ENCODE assay signal across 15 cellular contexts in genomic region chr12:59396941-59397340, GRCh38.
DNase-seq lines count a peak whose midpoint lies in the region; ATAC-seq lines count a peak whose summit lies in the region.
"Had no signal": no experiment of that assay in that cellular context is flagged by ENCODE, and none has a peak within 500 bp of the region (broad histone marks: within the 10 kb centered on the region; RNA-seq: fewer than 3 reads in every experiment).

No MANE protein-coding gene starts in this region.

- H3K4me3 Mint-ChIP-seq in activated CD4-positive, alpha-beta memory T cell treated with anti-CD3 and anti-CD28 coated beads, Interleukin-2, amount 10 ng/mL, durations not matched to agents 7 days and 5 days: no peak overlapping the region
- H3K4me3 Mint-ChIP-seq: CD4-positive, alpha-beta memory T cell had no signal

- no peaks in the 10 kb centered on the region for H3K9me3 Mint-ChIP-seq in activated CD4-positive, alpha-beta memory T cell treated with anti-CD3 and anti-CD28 coated beads, Interleukin-2, amount 10 ng/mL, durations not matched to agents 7 days and 5 days

- CTCF ChIA-PET in activated CD4-positive, alpha-beta memory T cell treated with anti-CD3 and anti-CD28 coated beads, Interleukin-2, amount 10 ng/mL, durations not matched to agents 7 days and 5 days (lab: Charles Lee): no interaction called here

- peaks cover 11% of the 10 kb centered on the region for H3K27me3 Mint-ChIP-seq in activated CD4-positive, alpha-beta memory T cell treated with anti-CD3 and anti-CD28 coated beads, Interleukin-2, amount 10 ng/mL, durations not matched to agents 7 days and 5 days
- H3K27me3 Mint-ChIP-seq: CD4-positive, alpha-beta memory T cell had no signal

- intact Hi-C loops in left colon (cut with DNase I, micrococcal nuclease): no loop called here

- H3K36me3 Mint-ChIP-seq in activated CD4-positive, alpha-beta memory T cell treated with anti-CD3 and anti-CD28 coated beads, Interleukin-2, amount 10 ng/mL, durations not matched to agents 7 days and 5 days (ENCODE audit: low read depth): no peaks in the 10 kb centered on the region
- H3K36me3 Mint-ChIP-seq: CD4-positive, alpha-beta memory T cell had no signal

- no peak overlapping the region for H3K27ac Mint-ChIP-seq in activated CD4-positive, alpha-beta memory T cell treated with anti-CD3 and anti-CD28 coated beads, Interleukin-2, amount 10 ng/mL, durations not matched to agents 7 days and 5 days
- H3K27ac Mint-ChIP-seq: CD4-positive, alpha-beta memory T cell had no signal

- no peaks in the 10 kb centered on the region for H3K4me1 Mint-ChIP-seq in activated CD4-positive, alpha-beta memory T cell treated with anti-CD3 and anti-CD28 coated beads, Interleukin-2, amount 10 ng/mL, durations not matched to agents 7 days and 5 days
- H3K4me1 Mint-ChIP-seq: CD4-positive, alpha-beta memory T cell had no signal

- ATAC-seq in left colon: peak; percentile 23

- POLR2A ChIA-PET in activated CD4-positive, alpha-beta memory T cell treated with anti-CD3 and anti-CD28 coated beads, Interleukin-2, amount 10 ng/mL, durations not matched to agents 7 days and 5 days (lab: Charles Lee): no interaction called here

- DNase-seq in H4 (ENCODE audit: low spot score): peak; percentile 9
- peak; percentile 17 for DNase-seq in NCI-H226
- DNase-seq in left colon: no peak
- DNase-seq in activated CD4-positive, alpha-beta memory T cell treated with anti-CD3 and anti-CD28 coated beads, Interleukin-2, amount 10 ng/mL, durations not matched to agents 7 days and 5 days: no peak
- DNase-seq in activated CD4-positive, alpha-beta T cell treated with anti-CD3 and anti-CD28 coated beads for 1 hour: no peak
- DNase-seq in foreskin melanocyte: no peak
- DNase-seq: C1 segment of cervical spinal cord; Calu3; CD4-positive, alpha-beta memory T cell; COR-L47; DMS79 treated with DMSO at 0.1 percent for 48 hours; GF-D8; GOT3; H7; HCEC 1CT had no signal

Comparison
In these comparisons a context has a peak if more than half of its experiments do, and no peak if none do; other contexts are left out.
1. DNase-seq: peak in H4 (single experiment) and NCI-H226 (single experiment); none in left colon (0 of 2), activated CD4-positive, alpha-beta memory T cell treated with anti-CD3 and anti-CD28 coated beads, Interleukin-2, amount 10 ng/mL, durations not matched to agents 7 days and 5 days (single experiment), activated CD4-positive, alpha-beta T cell treated with anti-CD3 and anti-CD28 coated beads for 1 hour (single experiment) and foreskin melanocyte (single experiment).